In the genomic region with DNA sequence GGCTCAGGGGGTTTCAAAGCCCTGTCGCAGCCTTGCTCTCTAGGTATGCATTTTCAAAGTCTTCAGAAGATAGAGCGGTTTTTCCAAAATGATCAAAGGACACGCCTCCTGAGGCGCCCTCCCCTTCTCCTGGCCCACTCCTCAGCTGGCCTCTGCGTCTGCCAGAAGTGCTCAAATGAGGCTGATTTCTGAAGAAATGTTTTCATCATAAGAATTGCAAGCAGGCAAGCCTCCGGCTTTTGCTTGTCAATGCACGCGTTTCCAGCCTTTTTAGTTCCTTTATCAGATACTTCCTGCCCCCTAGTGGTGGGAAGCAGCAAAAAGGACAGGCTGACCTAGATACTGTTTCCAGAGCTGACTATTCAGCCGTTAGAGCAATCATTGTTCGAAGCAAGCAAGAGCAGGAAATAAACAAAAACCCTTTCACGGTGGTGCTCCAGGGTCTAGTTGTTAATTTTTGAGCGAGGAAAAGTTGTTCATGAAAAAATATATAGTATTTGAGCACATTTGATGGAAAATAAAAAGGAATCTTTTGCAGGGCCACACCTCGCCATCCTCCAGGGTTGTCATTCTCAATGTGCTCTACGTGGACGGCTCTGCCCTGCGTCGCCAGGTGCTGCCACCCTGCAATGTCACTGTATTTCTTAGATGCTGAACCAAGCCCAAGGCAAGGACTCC, we compare ENCODE assay signal across 8 cellular contexts.
A peak's percentile ranks its signal among the peaks of the same experiment; 100 is the strongest.
DNase-seq lines count a peak whose midpoint lies in the region; ATAC-seq, FAIRE-seq and TF ChIP-seq lines count a peak whose summit lies in the region.

No MANE protein-coding gene starts in this region.

- peak overlapping the region; percentile 54 for H3K27ac Mint-ChIP-seq in Calu3 (ENCODE audit: unreplicated experiment)

- H3K27me3 ChIP-seq in HUES48 (ENCODE audit: control insufficient read depth, insufficient read depth, low read length), result no peaks in the 10 kb centered on the region
- no peaks in the 10 kb centered on the region for H3K27me3 ChIP-seq in NT2/D1 (ENCODE audit: insufficient read depth, insufficient read length)

- peaks cover 8% of the 10 kb centered on the region for H3K9me3 ChIP-seq in HUES48 (ENCODE audit: control insufficient read depth, insufficient read depth, low read length)
- peaks cover 10% of the 10 kb centered on the region; the same call in 1 of the 2 replicates for H3K9me3 ChIP-seq in NT2/D1 (ENCODE audit: insufficient read depth, low read length)

- intact Hi-C loops in Calu3 (cut with micrococcal nuclease; ENCODE audit: unreplicated experiment), result loop anchor here (2.0 to 10.0 kb wide), 2 partner anchors 236 to 314 kb away; no protein-coding TSS in a partner anchor

- peaks cover 5% of the 10 kb centered on the region for H3K36me3 Mint-ChIP-seq in Calu3 (ENCODE audit: insufficient read depth, unreplicated experiment)

- peaks cover 7% of the 10 kb centered on the region for H3K4me1 ChIP-seq in HUES48 (ENCODE audit: control insufficient read depth, insufficient read depth, low read length)
- peaks cover 2% of the 10 kb centered on the region for H3K4me1 ChIP-seq in NT2/D1 (ENCODE audit: insufficient read depth, insufficient read length)

- peak overlapping the region; percentile 18; the same call in 1 of the 2 replicates for H3K9ac ChIP-seq in HUES48 (ENCODE audit: low read depth, low read length)
- no peak overlapping the region for H3K9ac ChIP-seq in NT2/D1 (ENCODE audit: insufficient read length, low read depth)

- peak; percentile 98 for ATAC-seq in GM21390 (IDR thresholded peaks at IDR 0.05; ENCODE audit: unreplicated experiment)

- CTCF ChIA-PET in Calu3 (lab: Charles Lee), result interaction anchor here (0.5 to 2.1 kb wide), 5 partner anchors 8 to 520 kb away, joined by 3 to 10 read pairs (median 4); a partner anchor contains a TSS

- H3K36me3 ChIP-seq in HUES48 (ENCODE audit: control insufficient read depth, insufficient read depth, low read length) (no peaks in the 10 kb centered on the region), NT2/D1 (ENCODE audit: insufficient read depth, insufficient read length, low read length) (no peaks in the 10 kb centered on the region)

- H3K4me3 Mint-ChIP-seq in Calu3 (ENCODE audit: low read depth, unreplicated experiment), result peak overlapping the region; percentile 41

- BruUV-seq in Calu3 (replicated peaks; lab: Mats Ljungman, UMichigan), result no TSS peak

- FAIRE-seq in endometrium (lab: Jason Lieb, UNC), result peak; percentile 82

- H3K4me1 Mint-ChIP-seq in Calu3 (ENCODE audit: low read depth, unreplicated experiment), result peaks cover 17% of the 10 kb centered on the region

- no peaks in the 10 kb centered on the region for H3K27me3 Mint-ChIP-seq in Calu3 (ENCODE audit: unreplicated experiment)

- no peaks in the 10 kb centered on the region for H3K9me3 Mint-ChIP-seq in Calu3 (ENCODE audit: low read depth, unreplicated experiment)

- no peak overlapping the region for H3K27ac ChIP-seq in HUES48 (ENCODE audit: low read depth, low read length)

- H3K4me3 ChIP-seq in HUES48 (ENCODE audit: low read depth, low read length) (no peak overlapping the region), NT2/D1 (ENCODE audit: insufficient read length, low read depth) (no peak overlapping the region)

- peak; percentile 75 for TF ChIP-seq CTCF in Calu3 (IDR thresholded peaks at IDR 0.05; ENCODE audit: unreplicated experiment)

- DNase-seq in Calu3, result peak; percentile 81
- DNase-seq in NT2/D1 (ENCODE audit: low read depth, low spot score), result peak; percentile 59
- peak; percentile 74 for DNase-seq in activated CD8-positive, alpha-beta memory T cell treated with anti-CD3 and anti-CD28 coated beads, Interleukin-2, amount 50 U/mL, for 1 hour (ENCODE audit: extremely low read depth)
- DNase-seq in midbrain (lab: John Stamatoyannopoulos, UW), result peak; percentile 90
- DNase-seq in stimulated activated CD8-positive, alpha-beta memory T cell treated with anti-CD3 and anti-CD28 coated beads, Interleukin-4, amount 100 ng/mL, for 24 hours (ENCODE audit: low read depth), result peak; percentile 66
